Comparison of ENCODE assay signal across 1 cellular context in the genomic region with DNA sequence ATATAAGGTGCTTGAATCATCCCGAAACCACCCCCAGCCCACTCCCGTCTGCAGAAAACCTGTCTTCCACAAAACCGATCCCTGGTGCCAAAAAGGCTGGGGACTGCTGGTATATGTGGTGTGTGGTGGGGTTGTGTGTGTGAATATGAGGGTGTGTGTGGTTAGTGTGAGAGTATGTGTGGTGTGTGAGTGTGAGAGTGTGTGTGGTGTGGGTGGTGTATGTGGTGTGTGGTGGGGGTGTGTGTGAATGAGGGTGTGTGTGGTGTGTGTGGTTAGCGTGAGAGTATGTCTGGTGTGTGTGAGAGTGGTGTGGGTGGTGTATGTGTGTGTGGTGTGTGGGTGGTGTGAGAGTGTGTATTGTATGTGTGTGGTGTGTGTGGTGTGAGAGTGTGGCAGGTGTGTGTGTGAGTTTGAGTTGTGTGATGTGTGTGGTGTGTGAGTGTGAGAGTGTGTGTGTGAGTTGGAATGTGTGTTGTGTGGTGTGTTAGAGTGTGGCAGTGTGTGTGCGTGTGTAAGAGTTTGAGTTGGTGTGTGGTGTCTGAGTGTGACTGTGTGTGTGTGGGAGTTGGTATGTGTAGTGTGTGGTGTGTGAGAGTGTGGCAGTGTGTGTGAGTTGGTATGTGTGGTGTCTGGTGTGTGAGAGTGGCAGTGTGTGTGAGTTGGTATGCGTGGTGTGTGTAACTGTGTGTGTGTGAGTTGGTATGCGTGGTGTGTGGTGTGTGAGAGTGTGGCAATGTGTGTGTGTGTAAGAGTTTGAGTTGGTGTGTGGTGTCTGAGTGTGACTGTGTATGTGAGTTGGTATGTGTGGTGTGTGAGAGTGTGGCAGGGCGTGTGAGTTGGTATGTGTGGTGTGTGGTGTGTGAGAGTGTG.
TF ChIP-seq lines count a peak whose summit lies in the region.

No MANE protein-coding gene starts in this region.

TF ChIP-seq in IMR-90, 13 proteins besides CTCF, POLR2A, EP300 and RAD21:
- no peak for TF ChIP-seq RFX5 (IDR thresholded peaks at IDR 0.05; ENCODE audit: low read depth, low read length)
- TF ChIP-seq MXI1 (IDR thresholded peaks at IDR 0.05; ENCODE audit: borderline replicate concordance, low read depth, low read length): no peak
- TF ChIP-seq, protein P1, sequence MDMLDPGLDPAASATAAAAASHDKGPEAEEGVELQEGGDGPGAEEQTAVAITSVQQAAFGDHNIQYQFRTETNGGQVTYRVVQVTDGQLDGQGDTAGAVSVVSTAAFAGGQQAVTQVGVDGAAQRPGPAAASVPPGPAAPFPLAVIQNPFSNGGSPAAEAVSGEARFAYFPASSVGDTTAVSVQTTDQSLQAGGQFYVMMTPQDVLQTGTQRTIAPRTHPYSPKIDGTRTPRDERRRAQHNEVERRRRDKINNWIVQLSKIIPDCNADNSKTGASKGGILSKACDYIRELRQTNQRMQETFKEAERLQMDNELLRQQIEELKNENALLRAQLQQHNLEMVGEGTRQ (IDR thresholded peaks at IDR 0.05; ENCODE audit: low read depth, low read length): no peak
- TF ChIP-seq CEBPB (IDR thresholded peaks at IDR 0.05; ENCODE audit: low read depth, low read length): no peak
- no peak for TF ChIP-seq RCOR1 (IDR thresholded peaks at IDR 0.05; ENCODE audit: insufficient replicate concordance, low read length)
- TF ChIP-seq SMC3 (IDR thresholded peaks at IDR 0.05; ENCODE audit: low read depth, low read length): no peak
- TF ChIP-seq CHD1 (IDR thresholded peaks at IDR 0.05; ENCODE audit: low read depth, low read length): no peak
- TF ChIP-seq NFE2L2 (IDR thresholded peaks at IDR 0.05; ENCODE audit: low read depth, low read length): no peak
- no peak for TF ChIP-seq BHLHE40 (IDR thresholded peaks at IDR 0.05; ENCODE audit: low read depth, low read length)
- TF ChIP-seq MAFK (IDR thresholded peaks at IDR 0.05; ENCODE audit: low read depth, low read length): no peak
- TF ChIP-seq, protein P2, sequence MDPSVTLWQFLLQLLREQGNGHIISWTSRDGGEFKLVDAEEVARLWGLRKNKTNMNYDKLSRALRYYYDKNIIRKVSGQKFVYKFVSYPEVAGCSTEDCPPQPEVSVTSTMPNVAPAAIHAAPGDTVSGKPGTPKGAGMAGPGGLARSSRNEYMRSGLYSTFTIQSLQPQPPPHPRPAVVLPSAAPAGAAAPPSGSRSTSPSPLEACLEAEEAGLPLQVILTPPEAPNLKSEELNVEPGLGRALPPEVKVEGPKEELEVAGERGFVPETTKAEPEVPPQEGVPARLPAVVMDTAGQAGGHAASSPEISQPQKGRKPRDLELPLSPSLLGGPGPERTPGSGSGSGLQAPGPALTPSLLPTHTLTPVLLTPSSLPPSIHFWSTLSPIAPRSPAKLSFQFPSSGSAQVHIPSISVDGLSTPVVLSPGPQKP (IDR thresholded peaks at IDR 0.05; ENCODE audit: borderline replicate concordance, low read depth, low read length): no peak
- TF ChIP-seq MAZ (IDR thresholded peaks at IDR 0.05; ENCODE audit: borderline replicate concordance, low read depth, low read length): no peak
- no peak for TF ChIP-seq FOS (IDR thresholded peaks at IDR 0.05; ENCODE audit: low read depth, low read length)
